Comparison of ENCODE assay signal across 15 cellular contexts in genomic region chr14:50523271-50524041, GRCh38. TPM values are rescaled to one million over a fixed set of nuclear protein-coding genes. Genes with fewer than 3 reads are reported as not detected.
A peak's percentile ranks its signal among the peaks of the same experiment; 100 is the strongest.
DNase-seq lines count a peak whose midpoint lies in the region; ATAC-seq, FAIRE-seq and TF ChIP-seq lines count a peak whose summit lies in the region.
"Had no signal": no experiment of that assay in that cellular context is flagged by ENCODE, and none has a peak within 500 bp of the region (broad histone marks: within the 10 kb centered on the region; RNA-seq: fewer than 3 reads in every experiment).

No MANE protein-coding gene starts in this region.

- no peak for TF ChIP-seq RAD21 in GM12878 (IDR thresholded peaks at IDR 0.05; ENCODE audit: insufficient read depth, low read depth, low read length)

- CTCF ChIA-PET in Calu3 (lab: Charles Lee), result no interaction called here
- CTCF ChIA-PET in GM12878 (lab: Yijun Ruan, JAX), result interaction anchor here (0.6 to 2.2 kb wide), 5 partner anchors 8 to 202 kb away, joined by 3 to 11 read pairs (median 6); partner anchors contain the start of gene MAP4K5

- no peak overlapping the region for H3K27ac ChIP-seq in GM12878 (ENCODE audit: control insufficient read depth, insufficient read depth)
- peak overlapping the region; percentile 54 for H3K27ac ChIP-seq in neural progenitor cell
- H3K27ac ChIP-seq: KMS-11 had no signal

- H3K27me3 Mint-ChIP-seq in Calu3 (ENCODE audit: unreplicated experiment) (no peaks in the 10 kb centered on the region), HFFc6 (ENCODE audit: insufficient read depth) (no peaks in the 10 kb centered on the region), neural progenitor cell (ENCODE audit: insufficient read depth, low read depth) (no peaks in the 10 kb centered on the region)

- H3K36me3 ChIP-seq in GM12878 (ENCODE audit: control insufficient read depth in 2 of 2, insufficient read depth in 2 of 2, low read length in 1 of 2), result 0 out of 4 replicates have a peak, but pooled peaks cover 0 to 2% of the 10 kb centered on the region in 2 experiments
- no peaks in the 10 kb centered on the region for H3K36me3 ChIP-seq in neural progenitor cell
- H3K36me3 ChIP-seq: upper lobe of left lung had no signal

- H4K20me1 ChIP-seq in GM12878 (ENCODE audit: control insufficient read depth, insufficient read depth) (no peaks in the 10 kb centered on the region), neural progenitor cell (ENCODE audit: low read depth) (peaks cover 82% of the 10 kb centered on the region)

- H3K4me1 Mint-ChIP-seq in Calu3 (ENCODE audit: low read depth, unreplicated experiment), result peaks cover 53% of the 10 kb centered on the region
- H3K4me1 Mint-ChIP-seq in HFFc6 (ENCODE audit: low read depth), result peaks cover 79% of the 10 kb centered on the region
- peaks cover 7% of the 10 kb centered on the region for H3K4me1 Mint-ChIP-seq in neural progenitor cell

- ATAC-seq in GM12878 (peak; percentile 9; the same call in 1 of the 3 replicates), GM18868 (IDR thresholded peaks at IDR 0.05; ENCODE audit: unreplicated experiment) (no peak)

- in situ Hi-C loops in GM12878 (cut with MboI), result no loop called here

- H3K9ac ChIP-seq in GM12878 (ENCODE audit: control insufficient read depth, insufficient read depth, low read length) (no peak overlapping the region), neural progenitor cell (no peak overlapping the region)
- H3K9ac ChIP-seq: KMS-11 had no signal

- no peak overlapping the region for H3K4me3 Mint-ChIP-seq in Calu3 (ENCODE audit: low read depth, unreplicated experiment)
- no peak overlapping the region for H3K4me3 Mint-ChIP-seq in HFFc6
- no peak overlapping the region for H3K4me3 Mint-ChIP-seq in neural progenitor cell

- WGBS in GM12878 (ENCODE audit: insufficient coverage, insufficient replicate concordance, low lambda C conversion rate, missing lambda C conversion rate), result 89% methylated on average over 5 of the region's 5 CpGs

- SMC1A ChIA-PET in GM12878 (lab: Charles Lee; ENCODE audit: uncharacterized antibody, unreplicated experiment), result interaction anchor here (1.0 to 1.6 kb wide), 2 partner anchors 8 to 202 kb away, joined by 3 to 6 read pairs; no protein-coding TSS in a partner anchor

- H3K4me1 ChIP-seq in GM12878 (ENCODE audit: control insufficient read depth, insufficient read depth, low read length), result peaks cover 38% of the 10 kb centered on the region
- peaks cover 26% of the 10 kb centered on the region for H3K4me1 ChIP-seq in neural progenitor cell

- RAD21 ChIA-PET in GM12878 (lab: Charles Lee; ENCODE audit: unreplicated experiment), result interaction anchor here (1.0 to 3.3 kb wide), 4 partner anchors 159 to 252 kb away, joined by 3 to 14 read pairs (median 8); no protein-coding TSS in a partner anchor

- no peak for TF ChIP-seq EP300 in GM12878 (IDR thresholded peaks at IDR 0.05; ENCODE audit: borderline replicate concordance in 1 of 2, control insufficient read depth in 1 of 2, low read depth in 2 of 2, low read length in 2 of 2)

- DNase-seq in Calu3 (no peak), HFFc6 (no peak), GM12878 (ENCODE audit: low read depth, low spot score) (no peak), neural progenitor cell (ENCODE audit: low spot score) (peak; percentile 36), KG1 (lab: John Stamatoyannopoulos, UW) (no peak), DMS79 (lab: John Stamatoyannopoulos, UW) (no peak)
- DNase-seq: activated CD8-positive, alpha-beta memory T cell treated with anti-CD3 and anti-CD28 coated beads, Interleukin-2, amount 50 U/mL, for 4 hours; anterior cingulate cortex; GF-D8; hippocampal formation; NCI-H1436; NCI-H2227 treated with DMSO at 0.1 percent for 48 hours; upper lobe of left lung had no signal

- no peaks in the 10 kb centered on the region for H3K9me3 ChIP-seq in GM12878 (replicated peaks; ENCODE audit: control insufficient read depth, insufficient read depth, low read length)
- H3K9me3 ChIP-seq in neural progenitor cell (ENCODE audit: low read depth), result no peaks in the 10 kb centered on the region
- H3K9me3 ChIP-seq: upper lobe of left lung had no signal

- H2AFZ ChIP-seq in GM12878 (ENCODE audit: control insufficient read depth, low read depth, low read length) (no peak overlapping the region), neural progenitor cell (replicated peaks) (no peak overlapping the region)

- H3F3A ChIP-seq in neural progenitor cell (ENCODE audit: low read depth), result peaks cover 12% of the 10 kb centered on the region

- H3K4me2 ChIP-seq in GM12878 (ENCODE audit: control insufficient read depth, insufficient read depth) (peak overlapping the region; percentile 73), neural progenitor cell (peak overlapping the region; percentile 1)
- H3K4me2 ChIP-seq: KMS-11 had no signal

- peaks cover 4% of the 10 kb centered on the region for H3K36me3 Mint-ChIP-seq in Calu3 (ENCODE audit: insufficient read depth, unreplicated experiment)
- peaks cover 31% of the 10 kb centered on the region for H3K36me3 Mint-ChIP-seq in HFFc6 (ENCODE audit: low read depth)
- H3K36me3 Mint-ChIP-seq in neural progenitor cell, result peaks cover 35% of the 10 kb centered on the region

- TF ChIP-seq POLR2A in GM12878 (IDR thresholded peaks at IDR 0.05; ENCODE audit: low read depth, low read length), result no peak

- H3K79me2 ChIP-seq in GM12878 (ENCODE audit: control insufficient read depth, insufficient read depth, low read length) (peaks cover 59% of the 10 kb centered on the region), neural progenitor cell (ENCODE audit: low read depth) (peaks cover 100% of the 10 kb centered on the region)

- TF ChIP-seq CTCF in Calu3 (IDR thresholded peaks at IDR 0.05; ENCODE audit: unreplicated experiment), result no peak
- no peak for TF ChIP-seq CTCF in HFFc6 (IDR thresholded peaks at IDR 0.05)
- TF ChIP-seq CTCF in GM12878 (IDR thresholded peaks at IDR 0.05 in 2 of 3, conservative IDR thresholded peaks at IDR 0.05 in 1 of 3; ENCODE audit: control insufficient read depth in 2 of 3, extremely low read depth in 1 of 3, insufficient read depth in 1 of 3, low read depth in 3 of 3, low read length in 3 of 3), result no peak
- TF ChIP-seq CTCF in neural progenitor cell (IDR thresholded peaks at IDR 0.05), result no peak

- BruUV-seq in Calu3 (replicated peaks; lab: Mats Ljungman, UMichigan) (no TSS peak), GM12878 (replicated peaks; lab: Mats Ljungman, UMichigan) (TSS peak; percentile 9)

- intact Hi-C loops in Calu3 (cut with micrococcal nuclease; ENCODE audit: unreplicated experiment), result no loop called here
- intact Hi-C loops in GM12878 (cut with micrococcal nuclease; ENCODE audit: unreplicated experiment), result loop anchor here (2.0 kb wide), 1 partner anchor 125 kb away; no protein-coding TSS in a partner anchor

- H3K27me3 ChIP-seq in GM12878 (replicated peaks in 1 of 2; ENCODE audit: control insufficient read depth in 2 of 2, insufficient read depth in 2 of 2, low read length in 1 of 2) (no peaks in the 10 kb centered on the region), neural progenitor cell (no peaks in the 10 kb centered on the region)
- H3K27me3 ChIP-seq: upper lobe of left lung had no signal

- no peaks in the 10 kb centered on the region for H3K9me3 Mint-ChIP-seq in Calu3 (ENCODE audit: low read depth, unreplicated experiment)
- no peaks in the 10 kb centered on the region for H3K9me3 Mint-ChIP-seq in HFFc6
- H3K9me3 Mint-ChIP-seq in neural progenitor cell, result peaks cover 10% of the 10 kb centered on the region

- peak overlapping the region; percentile 12 for H3K27ac Mint-ChIP-seq in Calu3 (ENCODE audit: unreplicated experiment)
- peak overlapping the region; percentile 37 for H3K27ac Mint-ChIP-seq in HFFc6
- H3K27ac Mint-ChIP-seq in neural progenitor cell, result no peak overlapping the region

- POLR2A ChIA-PET in GM12878 (lab: Charles Lee), result interaction anchor here (0.6 kb wide), 1 partner anchor 109 kb away, joined by 4 read pairs; no protein-coding TSS in a partner anchor

- no peak for FAIRE-seq in GM12878 (lab: Jason Lieb, UNC)

- H3K4me3 ChIP-seq in GM12878 (no peak overlapping the region), neural progenitor cell (no peak overlapping the region)
- H3K4me3 ChIP-seq: upper lobe of left lung had no signal

RNA-seq across cellular contexts. Expression of gene MAP4K5, which starts 8.9 kb away (rescaled TPM):
- 67.4 and 69.0 TPM in 2 replicates for total RNA-seq in Calu3 (2022)
- 10 to 100 TPM; 61.4 to 74.5 (median 69.7) TPM for total RNA-seq in HFFc6 (2021; fragmentation: NEBNext Ultra II Directional; extraction: Animal tissue kit (Norgen Biotek cat#: 25700))
- 179 and 195 TPM in 2 replicates for total RNA-seq in GM12878 (2013; cell fraction: nucleolus; rRNA removed)
- 41.3 and 47.1 TPM in 2 replicates for total RNA-seq in GM12878 (2014; rRNA removed)
- total RNA-seq in GM12878 (2014; rRNA removed; fragmentation: Illumina TruSeq; extraction: Trizol), result 25.6 and 27.5 TPM in 2 replicates
- total RNA-seq in GM12878 (2021), result 36.1 and 37.6 TPM in 2 replicates
- polyA plus RNA-seq in GM12878 (2011; ENCODE audit: low read depth), result 27.9 TPM
- polyA plus RNA-seq in GM12878 (2011; rRNA removed), result 16.6 and 26.1 TPM in 2 replicates
- 7.7 and 8.2 TPM in 2 replicates for polyA plus RNA-seq in GM12878 (2011; cell fraction: cytosol; rRNA removed)
- 17.1 and 22.9 TPM in 2 replicates for polyA plus RNA-seq in GM12878 (2011; cell fraction: nucleus; rRNA removed)
- polyA plus RNA-seq in GM12878 (2012), result 10.4 and 12.3 TPM in 2 replicates
- 28.6 and 36.7 TPM in 2 replicates for polyA plus RNA-seq in GM12878 (2014; fragmentation: Illumina TruSeq; extraction: Trizol)
- 10 to 100 TPM in 1 of 2 experiments, 1 to 10 TPM in 1; 9.1 to 12.0 TPM for polyA plus RNA-seq in GM12878 (2014; fragmentation: Nextera tagmentation; extraction: Ambion mirVana)
- polyA plus RNA-seq in GM12878 (2014; rRNA removed), result 31.5 and 31.7 TPM in 2 replicates
- 10 to 100 TPM; 33.4 to 38.3 TPM for polyA plus RNA-seq in GM12878 (2016; fragmentation: Nextera tagmentation; extraction: Ambion mirVana)
- polyA minus RNA-seq in GM12878 (2011; rRNA and poly(A)+ RNA removed), result 10.5 and 11.6 TPM in 2 replicates
- 8.7 and 11.7 TPM in 2 replicates for polyA minus RNA-seq in GM12878 (2011; cell fraction: cytosol; rRNA and poly(A)+ RNA removed)
- polyA minus RNA-seq in GM12878 (2011; cell fraction: nucleus; rRNA and poly(A)+ RNA removed), result 24.3 and 45.4 TPM in 2 replicates
- 114 and 122 TPM in 2 replicates for total RNA-seq in neural progenitor cell (ENCODE audit: low replicate concordance)

RNA-seq across cellular contexts. Expression of gene ATL1, which starts 36.5 kb away (rescaled TPM):
- 3.1 and 4.9 TPM in 2 replicates for total RNA-seq in Calu3 (2022)
- total RNA-seq in HFFc6 (2021; fragmentation: NEBNext Ultra II Directional; extraction: Animal tissue kit (Norgen Biotek cat#: 25700)), result under 1 TPM; 0.35 to 0.92 (median 0.48) TPM
- 1.7 and 2.8 TPM in 2 replicates for total RNA-seq in GM12878 (2013; cell fraction: nucleolus; rRNA removed)
- 0.11 and 0.76 TPM in 2 replicates for total RNA-seq in GM12878 (2014; rRNA removed)
- total RNA-seq in GM12878 (2014; rRNA removed; fragmentation: Illumina TruSeq; extraction: Trizol), result 0.60 and 0.72 TPM in 2 replicates
- 0.58 and 1.1 TPM in 2 replicates for total RNA-seq in GM12878 (2021)
- polyA plus RNA-seq in GM12878 (2011; ENCODE audit: low read depth), result 0.09 TPM
- polyA plus RNA-seq in GM12878 (2011; rRNA removed), result 0.58 and 0.71 TPM in 2 replicates
- 0.31 and 0.55 TPM in 2 replicates for polyA plus RNA-seq in GM12878 (2011; cell fraction: cytosol; rRNA removed)
- polyA plus RNA-seq in GM12878 (2011; cell fraction: nucleus; rRNA removed), result 0.53 and 0.73 TPM in 2 replicates
- 0.18 and 0.25 TPM in 2 replicates for polyA plus RNA-seq in GM12878 (2012)
- 0.43 and 1.5 TPM in 2 replicates for polyA plus RNA-seq in GM12878 (2014; fragmentation: Illumina TruSeq; extraction: Trizol)
- under 1 TPM in 1 of 2 experiments, not detected in 1; 0.18 TPM for polyA plus RNA-seq in GM12878 (2014; fragmentation: Nextera tagmentation; extraction: Ambion mirVana)
- polyA plus RNA-seq in GM12878 (2014; rRNA removed), result 0.15 and 1.0 TPM in 2 replicates
- polyA plus RNA-seq in GM12878 (2016; fragmentation: Nextera tagmentation; extraction: Ambion mirVana), result 1 to 10 TPM; 1.0 to 1.2 TPM
- polyA minus RNA-seq in GM12878 (2011; rRNA and poly(A)+ RNA removed), result 0.26 and 0.88 TPM in 2 replicates
- 1.1 TPM in 1 of 2 replicates, not detected in the other for polyA minus RNA-seq in GM12878 (2011; cell fraction: cytosol; rRNA and poly(A)+ RNA removed)
- 1.5 and 1.8 TPM in 2 replicates for polyA minus RNA-seq in GM12878 (2011; cell fraction: nucleus; rRNA and poly(A)+ RNA removed)
- total RNA-seq in neural progenitor cell (ENCODE audit: low replicate concordance), result 7.3 and 11.8 TPM in 2 replicates
